In genomic region chr16:30570621-30571443, GRCh38 we compare ENCODE assay signal across 8 cellular contexts. TPM values are rescaled to one million over a fixed set of nuclear protein-coding genes. Genes with fewer than 3 reads are reported as not detected.
A peak's percentile ranks its signal among the peaks of the same experiment; 100 is the strongest.
DNase-seq lines count a peak whose midpoint lies in the region; ATAC-seq and TF ChIP-seq lines count a peak whose summit lies in the region.

No MANE protein-coding gene starts in this region.

- H3K36me3 Mint-ChIP-seq in CD4-positive, CD25-positive, alpha-beta regulatory T cell: no peaks in the 10 kb centered on the region

- peak overlapping the region; percentile 86 to 94 (median 90) for H3K4me3 Mint-ChIP-seq in CD4-positive, CD25-positive, alpha-beta regulatory T cell

- no peak for TF ChIP-seq POLR2A in gastrocnemius medialis (IDR thresholded peaks at IDR 0.05)

- H3K36me3 ChIP-seq in CD4-positive, CD25-positive, alpha-beta regulatory T cell (ENCODE audit: control insufficient read depth, insufficient read depth, low read length): no peaks in the 10 kb centered on the region
- no peaks in the 10 kb centered on the region for H3K36me3 ChIP-seq in gastrocnemius medialis

- H3K4me1 Mint-ChIP-seq in CD4-positive, CD25-positive, alpha-beta regulatory T cell: peaks cover 17 to 54% (median 31%) of the 10 kb centered on the region in 4 donors

- H3K4me3 ChIP-seq in CD4-positive, CD25-positive, alpha-beta regulatory T cell (ENCODE audit: low read depth, low read length): peak overlapping the region; percentile 70
- H3K4me3 ChIP-seq in HL-60 (replicated peaks; ENCODE audit: insufficient read depth, low read length) (peak overlapping the region; percentile 92), gastrocnemius medialis (peak overlapping the region; percentile 75 to 96 (median 86))

- intact Hi-C loops in gastrocnemius medialis (cut with DNase I; ENCODE audit: low total_unique reads): loop anchor here (1.0 to 5.0 kb wide), 3 partner anchors 13 to 36 kb away; partner anchors contain the start of gene ZNF764

- no peaks in the 10 kb centered on the region for H3K27me3 Mint-ChIP-seq in CD4-positive, CD25-positive, alpha-beta regulatory T cell

- no peak for ATAC-seq in CD4-positive, CD25-positive, alpha-beta regulatory T cell (ENCODE audit: low read depth in 2 of 2)
- ATAC-seq in gastrocnemius medialis (peak in 1 of 2 donors; percentile 9), HG02610 (IDR thresholded peaks at IDR 0.05; ENCODE audit: unreplicated experiment) (no peak)

- no peaks in the 10 kb centered on the region for H3K27me3 ChIP-seq in CD4-positive, CD25-positive, alpha-beta regulatory T cell (ENCODE audit: control insufficient read depth, insufficient read depth, low read length)
- H3K27me3 ChIP-seq in HL-60 (ENCODE audit: insufficient read depth, poor library complexity, severe bottlenecking) (no peaks in the 10 kb centered on the region), gastrocnemius medialis (no peaks in the 10 kb centered on the region)

- peaks cover 50% of the 10 kb centered on the region for H3K4me1 ChIP-seq in CD4-positive, CD25-positive, alpha-beta regulatory T cell (ENCODE audit: control insufficient read depth, insufficient read depth, low read length, poor library complexity, severe bottlenecking)
- peaks cover 21 to 24% of the 10 kb centered on the region in 2 donors for H3K4me1 ChIP-seq in gastrocnemius medialis

- H3K27ac Mint-ChIP-seq in CD4-positive, CD25-positive, alpha-beta regulatory T cell: peak overlapping the region; percentile 95 to 99 (median 96)

- no peaks in the 10 kb centered on the region for H3K9me3 Mint-ChIP-seq in CD4-positive, CD25-positive, alpha-beta regulatory T cell

- no peak for TF ChIP-seq CTCF in HL-60 (IDR thresholded peaks at IDR 0.05; ENCODE audit: insufficient read depth, low read length)
- TF ChIP-seq CTCF in gastrocnemius medialis (IDR thresholded peaks at IDR 0.05 in 4 of 5, conservative IDR thresholded peaks at IDR 0.05 in 1 of 5): no peak

- in situ Hi-C loops in gastrocnemius medialis (cut with MboI; ENCODE audit: low sequenced_read_pairs in 4 of 4): loop anchor here in 2 of 4 donors (5.0 to 10.0 kb wide), 2 partner anchors 64 to 81 kb away; partner anchors contain the start of gene PRR14 (in 1 of the 2)

- no peak for DNase-seq in CD4-positive, CD25-positive, alpha-beta regulatory T cell
- DNase-seq in HL-60 (ENCODE audit: low read depth in 1 of 2, low spot score in 1 of 2): no peak
- DNase-seq in hippocampal formation (lab: John Stamatoyannopoulos, UW): peak; percentile 13 to 57
- no peak for DNase-seq in gastrocnemius medialis
- no peak for DNase-seq in NCI-H446 (lab: John Stamatoyannopoulos, UW)
- no peak for DNase-seq in T1000 (lab: John Stamatoyannopoulos, UW)

- peak overlapping the region; percentile 97 for H3K27ac ChIP-seq in CD4-positive, CD25-positive, alpha-beta regulatory T cell (ENCODE audit: insufficient read depth, low read length, poor library complexity, severe bottlenecking)
- H3K27ac ChIP-seq in HL-60 (replicated peaks) (peak overlapping the region; percentile 88), angular gyrus (ENCODE audit: low read depth, low read length) (peak overlapping the region; percentile 98), gastrocnemius medialis (peak overlapping the region; percentile 84 to 99 (median 98))

- no peaks in the 10 kb centered on the region for H3K9me3 ChIP-seq in CD4-positive, CD25-positive, alpha-beta regulatory T cell (ENCODE audit: control insufficient read depth in 2 of 2, low read length in 2 of 2)
- no peaks in the 10 kb centered on the region for H3K9me3 ChIP-seq in gastrocnemius medialis

RNA-seq across cellular contexts. Expression of gene ZNF688, which starts 0.7 kb away (rescaled TPM):
- total RNA-seq in CD4-positive, CD25-positive, alpha-beta regulatory T cell: 12.1 TPM
- polyA plus RNA-seq in CD4-positive, CD25-positive, alpha-beta regulatory T cell: 10 to 100 TPM; 34.5 to 59.1 (median 50.5) TPM
- total RNA-seq in gastrocnemius medialis: 10 to 100 TPM; 11.0 to 38.2 (median 18.5) TPM

RNA-seq across cellular contexts. Expression of gene ZNF764, which starts 12.7 kb away (rescaled TPM):
- total RNA-seq in CD4-positive, CD25-positive, alpha-beta regulatory T cell: 15.6 TPM
- polyA plus RNA-seq in CD4-positive, CD25-positive, alpha-beta regulatory T cell: 1 to 10 TPM; 4.8 to 6.5 (median 5.7) TPM
- total RNA-seq in gastrocnemius medialis: 1 to 10 TPM; 3.7 to 5.5 (median 4.9) TPM

RNA-seq across cellular contexts. Expression of gene ZNF785, which starts 14.7 kb away (rescaled TPM):
- total RNA-seq in CD4-positive, CD25-positive, alpha-beta regulatory T cell: 9.3 TPM
- 1 to 10 TPM; 1.4 to 3.5 (median 2.5) TPM for polyA plus RNA-seq in CD4-positive, CD25-positive, alpha-beta regulatory T cell
- 1 to 10 TPM in 2 of 4 donors, under 1 TPM in 2; 0.70 to 3.2 (median 1.0) TPM for total RNA-seq in gastrocnemius medialis

RNA-seq across cellular contexts. Expression of gene ZNF747, which starts 36.2 kb away (rescaled TPM):
- total RNA-seq in CD4-positive, CD25-positive, alpha-beta regulatory T cell: 5.0 TPM
- 1 to 10 TPM; 6.4 to 9.4 (median 8.6) TPM for polyA plus RNA-seq in CD4-positive, CD25-positive, alpha-beta regulatory T cell
- 10 to 100 TPM in 3 of 4 donors, 1 to 10 TPM in 1; 8.6 to 17.5 (median 13.1) TPM for total RNA-seq in gastrocnemius medialis

RNA-seq across cellular contexts. Expression of gene ZNF689, which starts 39.4 kb away (rescaled TPM):
- 14.0 TPM for total RNA-seq in CD4-positive, CD25-positive, alpha-beta regulatory T cell
- 10 to 100 TPM in 2 of 4 donors, 1 to 10 TPM in 2; 8.1 to 16.0 (median 12.2) TPM for polyA plus RNA-seq in CD4-positive, CD25-positive, alpha-beta regulatory T cell
- 1 to 10 TPM; 2.9 to 6.3 (median 6.1) TPM for total RNA-seq in gastrocnemius medialis

Comparison
In these comparisons a context has a peak if more than half of its experiments do, and no peak if none do; other contexts are left out.
1. DNase-seq: peak in hippocampal formation (2 of 2); none in CD4-positive, CD25-positive, alpha-beta regulatory T cell (0 of 3), HL-60 (0 of 2), gastrocnemius medialis (0 of 2), NCI-H446 (0 of 2) and T1000 (single experiment).
2. Peak in every context shown above with its lines, with median percentiles within 50 percentile points of each other: H3K27ac ChIP-seq and H3K4me3 ChIP-seq.